Comparison of ENCODE assay signal across 3 cellular contexts in genomic region chr10:105971460-105971859, GRCh38.
TF ChIP-seq lines count a peak whose summit lies in the region.

No MANE protein-coding gene starts in this region.

TF ChIP-seq in liver, 16 proteins besides CTCF, POLR2A, EP300 and RAD21 (continued from another document):
- TF ChIP-seq GABPA (IDR thresholded peaks at IDR 0.05 in 1 of 2, conservative IDR thresholded peaks at IDR 0.05 in 1 of 2): no peak
- TF ChIP-seq, protein P1, sequence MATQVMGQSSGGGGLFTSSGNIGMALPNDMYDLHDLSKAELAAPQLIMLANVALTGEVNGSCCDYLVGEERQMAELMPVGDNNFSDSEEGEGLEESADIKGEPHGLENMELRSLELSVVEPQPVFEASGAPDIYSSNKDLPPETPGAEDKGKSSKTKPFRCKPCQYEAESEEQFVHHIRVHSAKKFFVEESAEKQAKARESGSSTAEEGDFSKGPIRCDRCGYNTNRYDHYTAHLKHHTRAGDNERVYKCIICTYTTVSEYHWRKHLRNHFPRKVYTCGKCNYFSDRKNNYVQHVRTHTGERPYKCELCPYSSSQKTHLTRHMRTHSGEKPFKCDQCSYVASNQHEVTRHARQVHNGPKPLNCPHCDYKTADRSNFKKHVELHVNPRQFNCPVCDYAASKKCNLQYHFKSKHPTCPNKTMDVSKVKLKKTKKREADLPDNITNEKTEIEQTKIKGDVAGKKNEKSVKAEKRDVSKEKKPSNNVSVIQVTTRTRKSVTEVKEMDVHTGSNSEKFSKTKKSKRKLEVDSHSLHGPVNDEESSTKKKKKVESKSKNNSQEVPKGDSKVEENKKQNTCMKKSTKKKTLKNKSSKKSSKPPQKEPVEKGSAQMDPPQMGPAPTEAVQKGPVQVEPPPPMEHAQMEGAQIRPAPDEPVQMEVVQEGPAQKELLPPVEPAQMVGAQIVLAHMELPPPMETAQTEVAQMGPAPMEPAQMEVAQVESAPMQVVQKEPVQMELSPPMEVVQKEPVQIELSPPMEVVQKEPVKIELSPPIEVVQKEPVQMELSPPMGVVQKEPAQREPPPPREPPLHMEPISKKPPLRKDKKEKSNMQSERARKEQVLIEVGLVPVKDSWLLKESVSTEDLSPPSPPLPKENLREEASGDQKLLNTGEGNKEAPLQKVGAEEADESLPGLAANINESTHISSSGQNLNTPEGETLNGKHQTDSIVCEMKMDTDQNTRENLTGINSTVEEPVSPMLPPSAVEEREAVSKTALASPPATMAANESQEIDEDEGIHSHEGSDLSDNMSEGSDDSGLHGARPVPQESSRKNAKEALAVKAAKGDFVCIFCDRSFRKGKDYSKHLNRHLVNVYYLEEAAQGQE (IDR thresholded peaks at IDR 0.05): peak; percentile 60

TF ChIP-seq in HepG2, 621 proteins besides CTCF, POLR2A, EP300 and RAD21 (continued from another document):
- TF ChIP-seq, protein P2, sequence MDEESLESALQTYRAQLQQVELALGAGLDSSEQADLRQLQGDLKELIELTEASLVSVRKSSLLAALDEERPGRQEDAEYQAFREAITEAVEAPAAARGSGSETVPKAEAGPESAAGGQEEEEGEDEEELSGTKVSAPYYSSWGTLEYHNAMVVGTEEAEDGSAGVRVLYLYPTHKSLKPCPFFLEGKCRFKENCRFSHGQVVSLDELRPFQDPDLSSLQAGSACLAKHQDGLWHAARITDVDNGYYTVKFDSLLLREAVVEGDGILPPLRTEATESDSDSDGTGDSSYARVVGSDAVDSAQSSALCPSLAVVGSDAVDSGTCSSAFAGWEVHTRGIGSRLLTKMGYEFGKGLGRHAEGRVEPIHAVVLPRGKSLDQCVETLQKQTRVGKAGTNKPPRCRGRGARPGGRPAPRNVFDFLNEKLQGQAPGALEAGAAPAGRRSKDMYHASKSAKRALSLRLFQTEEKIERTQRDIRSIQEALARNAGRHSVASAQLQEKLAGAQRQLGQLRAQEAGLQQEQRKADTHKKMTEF (CRISPR knock-in tag; IDR thresholded peaks at IDR 0.05): no peak

TF ChIP-seq in H1, 55 proteins besides CTCF, POLR2A, EP300 and RAD21 (continued from another document):
- TF ChIP-seq SUZ12 (IDR thresholded peaks at IDR 0.05; ENCODE audit: low read length): no peak
- TF ChIP-seq POLR2AphosphoS5 (IDR thresholded peaks at IDR 0.05; ENCODE audit: low read depth, low read length): no peak
- no peak for TF ChIP-seq SIX5 (IDR thresholded peaks at IDR 0.05; ENCODE audit: low read depth, low read length)
- no peak for TF ChIP-seq BRCA1 (IDR thresholded peaks at IDR 0.05; ENCODE audit: low read depth, low read length)
- no peak for TF ChIP-seq EGR1 (IDR thresholded peaks at IDR 0.05; ENCODE audit: borderline replicate concordance, low read depth, low read length)
- no peak for TF ChIP-seq CBX5 (IDR thresholded peaks at IDR 0.05; ENCODE audit: low read depth, low read length)
- no peak for TF ChIP-seq RBBP5 (IDR thresholded peaks at IDR 0.05; ENCODE audit: borderline replicate concordance, low read depth, low read length)
- no peak for TF ChIP-seq TAF7 (optimal IDR thresholded peaks at IDR 0.05; ENCODE audit: borderline replicate concordance, low read depth, low read length)
